8 cellular contexts compared by ENCODE assay signal in the genomic region with DNA sequence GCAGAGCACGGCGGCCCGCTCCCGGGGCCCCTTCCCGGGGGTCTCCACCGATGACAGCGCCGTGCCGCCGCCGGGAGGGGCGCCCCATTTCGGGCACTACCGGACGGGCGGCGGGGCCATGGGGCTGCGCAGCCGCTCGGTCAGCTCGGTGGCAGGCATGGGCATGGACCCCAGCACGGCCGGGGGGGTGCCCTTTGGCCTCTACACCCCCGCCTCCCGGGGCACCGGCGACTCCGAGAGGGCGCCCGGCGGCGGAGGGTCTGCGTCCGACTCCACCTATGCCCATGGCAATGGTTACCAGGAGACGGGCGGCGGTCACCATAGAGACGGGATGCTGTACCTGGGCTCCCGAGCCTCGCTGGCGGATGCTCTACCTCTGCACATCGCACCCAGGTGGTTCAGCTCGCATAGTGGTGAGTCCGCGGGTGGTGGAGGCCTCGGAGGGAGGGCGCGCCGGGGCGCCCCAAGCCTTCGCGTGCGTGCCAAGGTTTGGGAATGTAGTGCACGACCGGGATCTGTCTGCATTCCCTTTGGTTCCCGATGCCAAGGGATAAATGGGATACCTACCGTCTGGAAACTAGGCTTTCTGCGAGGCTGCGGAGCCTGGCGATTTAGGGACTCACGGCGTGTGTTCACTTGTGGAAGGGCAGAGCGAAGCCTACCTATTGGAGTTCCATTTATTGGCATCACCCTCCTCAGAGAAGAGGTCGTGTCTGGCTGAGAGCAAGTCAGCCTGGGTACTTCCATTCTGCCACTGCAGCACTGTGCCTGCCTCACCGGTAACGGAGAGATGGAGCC. TPM values are rescaled to one million over a fixed set of nuclear protein-coding genes. Genes with fewer than 3 reads are reported as not detected.
DNase-seq lines count a peak whose midpoint lies in the region; ATAC-seq and TF ChIP-seq lines count a peak whose summit lies in the region.

No MANE protein-coding gene starts in this region.

- peaks cover 10% of the 10 kb centered on the region for H3K4me1 ChIP-seq in IMR-90 (ENCODE audit: control insufficient read depth, insufficient read depth, low read length)
- peaks cover 19% of the 10 kb centered on the region for H3K4me1 ChIP-seq in mammary epithelial cell (ENCODE audit: insufficient read depth, low read length)
- peaks cover 30% of the 10 kb centered on the region for H3K4me1 ChIP-seq in smooth muscle cell (ENCODE audit: low read depth)

- H2BK5ac ChIP-seq in IMR-90 (ENCODE audit: low read depth, low read length, poor library complexity, severe bottlenecking), result peak overlapping the region; percentile 69

- H3K27ac ChIP-seq in IMR-90 (ENCODE audit: insufficient read depth, low read length), result peak overlapping the region; percentile 62
- peak overlapping the region; percentile 73 for H3K27ac ChIP-seq in VCaP
- H3K27ac ChIP-seq in mammary epithelial cell (ENCODE audit: insufficient read depth, low read depth, low read length), result peak overlapping the region; percentile 19
- peak overlapping the region; percentile 34 for H3K27ac ChIP-seq in smooth muscle cell (ENCODE audit: low read depth)

- peaks cover 4% of the 10 kb centered on the region; the same call in 1 of the 2 replicates for H3K36me3 ChIP-seq in IMR-90 (ENCODE audit: control insufficient read depth, insufficient read depth, low read length)
- no peaks in the 10 kb centered on the region for H3K36me3 ChIP-seq in mammary epithelial cell (ENCODE audit: insufficient read depth, low read length)
- no peaks in the 10 kb centered on the region for H3K36me3 ChIP-seq in smooth muscle cell (ENCODE audit: low read depth)

- H3K9me3 ChIP-seq in IMR-90 (ENCODE audit: control insufficient read depth, insufficient read depth, low read length) (no peaks in the 10 kb centered on the region), mammary epithelial cell (replicated peaks; ENCODE audit: insufficient read depth, low read length) (no peaks in the 10 kb centered on the region), smooth muscle cell (replicated peaks; ENCODE audit: low read depth) (no peaks in the 10 kb centered on the region)

- H4K8ac ChIP-seq in IMR-90 (ENCODE audit: low read depth in 2 of 2, low read length in 2 of 2), result peak overlapping the region in 1 of 2 experiments; percentile 20; a peak in 1 of 4 replicates

- H3K9ac ChIP-seq in IMR-90 (ENCODE audit: low read depth, low read length), result peak overlapping the region; percentile 86
- peak overlapping the region; percentile 41 for H3K9ac ChIP-seq in mammary epithelial cell (ENCODE audit: insufficient read depth, low read length)
- peak overlapping the region; percentile 69 for H3K9ac ChIP-seq in smooth muscle cell (ENCODE audit: low read depth)

- POLR2A ChIA-PET in IMR-90 (lab: Charles Lee; ENCODE audit: unreplicated experiment), result no interaction called here

- H3K79me2 ChIP-seq in mammary epithelial cell (ENCODE audit: insufficient read depth, low read length) (peaks cover 57% of the 10 kb centered on the region), smooth muscle cell (ENCODE audit: low read depth) (peaks cover 34% of the 10 kb centered on the region)

- peak overlapping the region; percentile 79 for H3K4me3 ChIP-seq in IMR-90 (ENCODE audit: insufficient read depth, low read depth, low read length)
- H3K4me3 ChIP-seq in mammary epithelial cell (replicated peaks in 1 of 3; ENCODE audit: insufficient read depth in 1 of 3, low read depth in 2 of 3, low read length in 3 of 3), result peak overlapping the region; percentile 52 to 77 (median 64)
- peak overlapping the region; percentile 75 for H3K4me3 ChIP-seq in smooth muscle cell

- peaks cover 11% of the 10 kb centered on the region for H3K9me1 ChIP-seq in IMR-90 (ENCODE audit: insufficient read depth, low read length)

- H3K79me1 ChIP-seq in IMR-90 (ENCODE audit: low read depth in 1 of 2, low read length in 2 of 2), result peaks cover 34 to 52% of the 10 kb centered on the region in 2 experiments

- H2BK20ac ChIP-seq in IMR-90 (ENCODE audit: low read depth, low read length), result 0 out of 2 replicates have a peak overlapping the region, but pooled peaks have one; percentile 4

- TF ChIP-seq POLR2A in IMR-90 (IDR thresholded peaks at IDR 0.05; ENCODE audit: low read depth, low read length), result no peak

- H4K20me1 ChIP-seq in IMR-90 (ENCODE audit: insufficient read depth, low read length) (peaks cover 51% of the 10 kb centered on the region), mammary epithelial cell (ENCODE audit: insufficient read depth, low read length) (no peaks in the 10 kb centered on the region), smooth muscle cell (ENCODE audit: low read depth) (peaks cover 54% of the 10 kb centered on the region)

- in situ Hi-C loops in IMR-90 (cut with MboI; ENCODE audit: low sequenced_read_pairs) (loop anchor here (5.0 kb wide), 1 partner anchor 107 kb away; no protein-coding TSS in a partner anchor), mammary epithelial cell (cut with MboI; ENCODE audit: low sequenced_read_pairs in 2 of 2) (loop anchor here (5.0 kb wide), 1 partner anchor 107 kb away; no protein-coding TSS in a partner anchor)

- peaks cover 11% of the 10 kb centered on the region for H3F3A ChIP-seq in smooth muscle cell (ENCODE audit: low read depth)

- H3K14ac ChIP-seq in IMR-90 (replicated peaks; ENCODE audit: low read depth, low read length), result peak overlapping the region; percentile 76

- TF ChIP-seq CTCF in IMR-90 (conservative IDR thresholded peaks at IDR 0.05; ENCODE audit: low read depth, low read length) (no peak), VCaP (conservative IDR thresholded peaks at IDR 0.05) (no peak), mammary epithelial cell (conservative IDR thresholded peaks at IDR 0.05 in 1 of 2, IDR thresholded peaks at IDR 0.05 in 1 of 2; ENCODE audit: extremely low read depth in 1 of 2, insufficient read depth in 1 of 2, low read depth in 1 of 2, low read length in 2 of 2) (peak in 1 of 2 donors; percentile 2), smooth muscle cell (IDR thresholded peaks at IDR 0.05; ENCODE audit: borderline replicate concordance, insufficient read depth, poor library complexity, severe bottlenecking) (no peak)

- CTCF ChIA-PET in IMR-90 (lab: Yijun Ruan, JAX) (interaction anchor here (2.3 kb wide), 1 partner anchor 17 kb away, joined by 6 read pairs; no protein-coding TSS in a partner anchor), mammary epithelial cell (lab: Charles Lee; ENCODE audit: low non-redundant PET) (no interaction called here)

- H3K18ac ChIP-seq in IMR-90 (ENCODE audit: low read depth, low read length), result peak overlapping the region; percentile 34; the same call in 1 of the 2 replicates

- peak overlapping the region; percentile 83 for H2AFZ ChIP-seq in IMR-90 (replicated peaks; ENCODE audit: low read length, poor library complexity)
- H2AFZ ChIP-seq in mammary epithelial cell (ENCODE audit: low read depth, low read length), result peak overlapping the region; percentile 78
- H2AFZ ChIP-seq in smooth muscle cell (ENCODE audit: low read depth), result peak overlapping the region; percentile 13

- H3K4ac ChIP-seq in IMR-90 (ENCODE audit: low read depth, low read length), result peak overlapping the region; percentile 32

- peak overlapping the region; percentile 65; the same call in 1 of the 2 replicates for H2AK5ac ChIP-seq in IMR-90 (ENCODE audit: low read depth, low read length)

- peak overlapping the region; percentile 4; the same call in 1 of the 3 replicates for H2BK15ac ChIP-seq in IMR-90 (ENCODE audit: low read depth, low read length)

- peak; percentile 70 for DNase-seq in DMS 273 (lab: John Stamatoyannopoulos, UW; ENCODE audit: unreplicated experiment)
- no peak for DNase-seq in DMS 273 treated with DMSO at 0.1 percent for 48 hours (lab: John Stamatoyannopoulos, UW)
- DNase-seq in IMR-90, result no peak
- DNase-seq in mammary epithelial cell, result peak; percentile 61
- peak; percentile 67 for DNase-seq in islet precursor cell
- no peak for DNase-seq in smooth muscle cell (lab: John Stamatoyannopoulos, UW; ENCODE audit: unreplicated experiment)
- no peak for DNase-seq in kidney glomerular epithelial cell (lab: John Stamatoyannopoulos, UW)

- ATAC-seq in IMR-90 (ENCODE audit: low read depth), result peak; percentile 4

- H2AK9ac ChIP-seq in IMR-90 (replicated peaks; ENCODE audit: low read depth, low read length, poor library complexity), result peak overlapping the region; percentile 68

- no peak overlapping the region; the same call in 1 of the 2 replicates for H2BK120ac ChIP-seq in IMR-90 (ENCODE audit: low read depth, low read length)

- BruUV-seq in IMR-90 (replicated peaks; lab: Mats Ljungman, UMichigan) (no TSS peak), mammary epithelial cell (replicated peaks; lab: Mats Ljungman, UMichigan) (no TSS peak)

- dilution Hi-C loops in IMR-90 (cut with HindIII; ENCODE audit: low sequenced_read_pairs, unreplicated experiment), result no loop called here
- dilution Hi-C loops in mammary epithelial cell (cut with HindIII; ENCODE audit: low sequenced_read_pairs), result no loop called here

- 1% methylated on average over 45 of the region's 66 CpGs; no CpG with 5 or more reads in 1 of the 2 experiments for WGBS in IMR-90 (ENCODE audit: extremely low coverage in 2 of 2, insufficient read length in 1 of 2), 2 experiments
- 7% methylated on average over 20 of the region's 66 CpGs for WGBS in mammary epithelial cell (ENCODE audit: low coverage, missing lambda C conversion rate)
- WGBS in smooth muscle cell (ENCODE audit: low lambda C conversion rate), result 2% methylated on average over 56 of the region's 66 CpGs

- H3K4me2 ChIP-seq in IMR-90 (ENCODE audit: low read depth, low read length), result peak overlapping the region; percentile 86
- H3K4me2 ChIP-seq in mammary epithelial cell (ENCODE audit: insufficient read depth, low read depth, low read length), result peak overlapping the region; percentile 82
- H3K4me2 ChIP-seq in smooth muscle cell, result peak overlapping the region; percentile 96

- peak overlapping the region; percentile 82 for H3K23ac ChIP-seq in IMR-90 (ENCODE audit: low read depth, low read length)

- intact Hi-C loops in IMR-90 (cut with micrococcal nuclease) (loop anchor here (2.0 kb wide), 2 partner anchors 27 to 199 kb away; no protein-coding TSS in a partner anchor), mammary epithelial cell (cut with micrococcal nuclease) (loop anchor here (2.0 to 10.0 kb wide), 2 partner anchors 27 to 295 kb away; a partner anchor contains a TSS)

- H3K27me3 ChIP-seq in IMR-90 (ENCODE audit: control insufficient read depth, insufficient read depth, low read length) (no peaks in the 10 kb centered on the region), mammary epithelial cell (ENCODE audit: insufficient read depth, low read length) (no peaks in the 10 kb centered on the region), smooth muscle cell (ENCODE audit: low read depth) (no peaks in the 10 kb centered on the region)

- no peak overlapping the region for H3K56ac ChIP-seq in IMR-90 (ENCODE audit: extremely low read depth, insufficient read depth, low read length)

- peak overlapping the region; percentile 2 for H4K91ac ChIP-seq in IMR-90 (ENCODE audit: insufficient read depth, low read depth, low read length)

- TF ChIP-seq RAD21 in IMR-90 (IDR thresholded peaks at IDR 0.05; ENCODE audit: low read length), result peak; percentile 17

- no peak overlapping the region for H4K5ac ChIP-seq in IMR-90 (ENCODE audit: low read depth, low read length)

RNA-seq across cellular contexts. Expression of a gene that starts 1.1 kb away (rescaled TPM):
- total RNA-seq in IMR-90 (2012; rRNA removed) (8.2 and 9.7 TPM in 2 replicates), mammary epithelial cell (10 to 100 TPM; 12.8 to 32.0 TPM), smooth muscle cell (18.2 and 19.7 TPM in 2 replicates)
- polyA plus RNA-seq in IMR-90 (2012; rRNA removed) (20.7 and 24.9 TPM in 2 replicates), mammary epithelial cell (17.6 TPM), smooth muscle cell (38.0 and 45.4 TPM in 2 replicates)
- 20.3 and 39.9 TPM in 2 replicates for polyA plus RNA-seq in IMR-90 (2012; cell fraction: cytosol; rRNA removed)
- polyA plus RNA-seq in IMR-90 (2012; cell fraction: nucleus; rRNA removed; ENCODE audit: low replicate concordance), result 46.3 and 57.6 TPM in 2 replicates
- polyA minus RNA-seq in mammary epithelial cell, result 60.2 TPM

RNA-seq across cellular contexts. Expression of a gene that starts 15.0 kb away (rescaled TPM):
- total RNA-seq in IMR-90 (2012; rRNA removed) (23.9 and 29.4 TPM in 2 replicates), mammary epithelial cell (10 to 100 TPM; 26.5 to 64.8 TPM), smooth muscle cell (13.1 and 14.3 TPM in 2 replicates)
- polyA plus RNA-seq in IMR-90 (2012; rRNA removed) (37.5 and 44.6 TPM in 2 replicates), mammary epithelial cell (41.8 TPM), smooth muscle cell (19.2 and 29.5 TPM in 2 replicates)
- polyA plus RNA-seq in IMR-90 (2012; cell fraction: cytosol; rRNA removed), result 15.4 and 30.7 TPM in 2 replicates
- 148 and 198 TPM in 2 replicates for polyA plus RNA-seq in IMR-90 (2012; cell fraction: nucleus; rRNA removed; ENCODE audit: low replicate concordance)
- polyA minus RNA-seq in mammary epithelial cell, result 90.8 TPM

Comparison
In these comparisons a context has a peak if more than half of its experiments do, and no peak if none do; other contexts are left out.
1. DNase-seq: peak in DMS 273 (single experiment), mammary epithelial cell (single experiment) and islet precursor cell (single experiment); none in DMS 273 treated with DMSO at 0.1 percent for 48 hours (single experiment), IMR-90 (single experiment), smooth muscle cell (single experiment) and kidney glomerular epithelial cell (single experiment).
2. H2AFZ ChIP-seq: peak in every context shown above with its lines; median percentile 83 in IMR-90; 78 in mammary epithelial cell; 13 in smooth muscle cell.
3. H3K27ac ChIP-seq: peak in every context shown above with its lines; median percentile 73 in VCaP; 62 in IMR-90; 34 in smooth muscle cell; 19 in mammary epithelial cell.
4. Peak in every context shown above with its lines, with median percentiles within 50 percentile points of each other: H3K4me2 ChIP-seq, H3K4me3 ChIP-seq and H3K9ac ChIP-seq.